ENCODE assay signal across 9 cellular contexts in genomic region chr17:50272711-50273653, GRCh38. TPM values are rescaled to one million over a fixed set of nuclear protein-coding genes. Genes with fewer than 3 reads are reported as not detected.
A peak's percentile ranks its signal among the peaks of the same experiment; 100 is the strongest.
DNase-seq lines count a peak whose midpoint lies in the region; ATAC-seq and TF ChIP-seq lines count a peak whose summit lies in the region.
"Had no signal": no experiment of that assay in that cellular context is flagged by ENCODE, and none has a peak within 500 bp of the region (broad histone marks: within the 10 kb centered on the region; RNA-seq: fewer than 3 reads in every experiment).

No MANE protein-coding gene starts in this region.

- peak overlapping the region; percentile 71 for H3K27ac Mint-ChIP-seq in activated T-helper 2 cell treated with anti-CD3 and anti-CD28 coated beads, Interferon-gamma antibody, Interleukin-2, Interleukin-4, amounts not matched to agents 10 μg/mL and 5 μg/mL and 100 μg/mL, durations not matched to agents 14 hours and 24 hours and 36 hours

- intact Hi-C loops in OCI-LY7 (cut with micrococcal nuclease; ENCODE audit: unreplicated experiment): loop anchor here (1.0 kb wide), 3 partner anchors 24 to 104 kb away; no protein-coding TSS in a partner anchor
- intact Hi-C loops in activated T-helper 2 cell treated with anti-CD3 and anti-CD28 coated beads, Interferon-gamma antibody, Interleukin-2, Interleukin-4, amounts not matched to agents 10 μg/mL and 5 μg/mL and 100 μg/mL, durations not matched to agents 14 hours and 24 hours and 36 hours (cut with micrococcal nuclease): loop anchor here (1.0 kb wide), 1 partner anchor 24 kb away; no protein-coding TSS in a partner anchor

- no peak overlapping the region for H3K14ac ChIP-seq in neuronal stem cell (ENCODE audit: low read length)

- H3K9me2 ChIP-seq in OCI-LY7 (ENCODE audit: insufficient read depth, low read length): no peaks in the 10 kb centered on the region

- no peaks in the 10 kb centered on the region for H3K4me1 ChIP-seq in OCI-LY7 (ENCODE audit: insufficient read depth, low read length, poor library complexity, severe bottlenecking)
- H3K4me1 ChIP-seq in foreskin keratinocyte: peaks cover 8% of the 10 kb centered on the region
- peaks cover 16 to 33% of the 10 kb centered on the region in 2 donors for H3K4me1 ChIP-seq in neuronal stem cell (ENCODE audit: control insufficient read depth in 2 of 2, insufficient read depth in 1 of 2, low read depth in 1 of 2, low read length in 2 of 2)
- H3K4me1 ChIP-seq in thymus (ENCODE audit: control insufficient read depth, insufficient read depth, low read length): no peaks in the 10 kb centered on the region

- H3K4me1 Mint-ChIP-seq in activated T-helper 2 cell treated with anti-CD3 and anti-CD28 coated beads, Interferon-gamma antibody, Interleukin-2, Interleukin-4, amounts not matched to agents 10 μg/mL and 5 μg/mL and 100 μg/mL, durations not matched to agents 14 hours and 24 hours and 36 hours (ENCODE audit: low read depth): peaks cover 24% of the 10 kb centered on the region

- no CpG with 5 or more reads among the region's 57 CpGs for WGBS in neuronal stem cell (ENCODE audit: extremely low coverage in 2 of 2, insufficient read length in 2 of 2, insufficient replicate concordance in 1 of 2), 2 donors
- 12% methylated on average over 57 of the region's 57 CpGs for WGBS in thymus

- TF ChIP-seq CTCF in OCI-LY7 (conservative IDR thresholded peaks at IDR 0.05; ENCODE audit: low read length): peak; percentile 90
- TF ChIP-seq CTCF in foreskin keratinocyte (conservative IDR thresholded peaks at IDR 0.05): peak; percentile 89

- H3K79me1 ChIP-seq in neuronal stem cell (ENCODE audit: low read depth, low read length): no peaks in the 10 kb centered on the region

- H3K18ac ChIP-seq in neuronal stem cell (ENCODE audit: low read length): peak overlapping the region; percentile 77

- H2BK12ac ChIP-seq in neuronal stem cell (ENCODE audit: low read length): peak overlapping the region; percentile 10

- H4K91ac ChIP-seq in neuronal stem cell (ENCODE audit: low read depth, low read length, poor library complexity): no peak overlapping the region

- H2AFZ ChIP-seq in OCI-LY7 (ENCODE audit: low read length): peak overlapping the region; percentile 21; the same call in 1 of the 2 replicates
- peak overlapping the region; percentile 81 for H2AFZ ChIP-seq in neuronal stem cell (ENCODE audit: low read length)

- peak overlapping the region; percentile 60 for H3K4me2 ChIP-seq in OCI-LY7 (ENCODE audit: low read length)
- peak overlapping the region; percentile 50 for H3K4me2 ChIP-seq in neuronal stem cell (ENCODE audit: insufficient read depth, low read length, poor library complexity, severe bottlenecking)

- no peaks in the 10 kb centered on the region for H4K20me1 ChIP-seq in OCI-LY7 (ENCODE audit: insufficient read depth, low read length)

- H3K36me3 Mint-ChIP-seq in activated T-helper 2 cell treated with anti-CD3 and anti-CD28 coated beads, Interferon-gamma antibody, Interleukin-2, Interleukin-4, amounts not matched to agents 10 μg/mL and 5 μg/mL and 100 μg/mL, durations not matched to agents 14 hours and 24 hours and 36 hours (ENCODE audit: low read depth): no peaks in the 10 kb centered on the region

- no TSS peak for BruUV-seq in OCI-LY7 (replicated peaks; lab: Mats Ljungman, UMichigan)

- H2BK15ac ChIP-seq in neuronal stem cell (ENCODE audit: low read length): peak overlapping the region; percentile 32

- H3K36me3 ChIP-seq in OCI-LY7 (ENCODE audit: insufficient read depth, low read length): no peaks in the 10 kb centered on the region
- no peaks in the 10 kb centered on the region for H3K36me3 ChIP-seq in neuronal stem cell (replicated peaks in 1 of 2; ENCODE audit: control insufficient read depth in 2 of 2, insufficient read depth in 2 of 2, low read length in 2 of 2)
- no peaks in the 10 kb centered on the region for H3K36me3 ChIP-seq in thymus (ENCODE audit: control insufficient read depth, insufficient read depth)

- peak overlapping the region; percentile 78 for H3K4me3 Mint-ChIP-seq in activated T-helper 2 cell treated with anti-CD3 and anti-CD28 coated beads, Interferon-gamma antibody, Interleukin-2, Interleukin-4, amounts not matched to agents 10 μg/mL and 5 μg/mL and 100 μg/mL, durations not matched to agents 14 hours and 24 hours and 36 hours (ENCODE audit: low read depth)

- H3K23ac ChIP-seq in neuronal stem cell (ENCODE audit: low read depth, low read length, poor library complexity): no peak overlapping the region

- peak overlapping the region; percentile 40 for H2BK5ac ChIP-seq in neuronal stem cell (ENCODE audit: low read length)

- ATAC-seq in foreskin keratinocyte: peak; percentile 38

- H3K9me3 Mint-ChIP-seq in activated T-helper 2 cell treated with anti-CD3 and anti-CD28 coated beads, Interferon-gamma antibody, Interleukin-2, Interleukin-4, amounts not matched to agents 10 μg/mL and 5 μg/mL and 100 μg/mL, durations not matched to agents 14 hours and 24 hours and 36 hours: no peaks in the 10 kb centered on the region

- H3K9ac ChIP-seq in neuronal stem cell (ENCODE audit: low read depth, low read length, poor library complexity): peak overlapping the region; percentile 7

- H3K79me2 ChIP-seq in OCI-LY7 (ENCODE audit: insufficient read depth, low read depth, low read length): no peaks in the 10 kb centered on the region

- H3K4ac ChIP-seq in neuronal stem cell (ENCODE audit: low read length): no peak overlapping the region

- H3K27me3 ChIP-seq in foreskin keratinocyte (no peaks in the 10 kb centered on the region), neuronal stem cell (ENCODE audit: control insufficient read depth in 3 of 3, insufficient read depth in 3 of 3, low read depth in 1 of 3, low read length in 3 of 3) (peaks cover 0 to 68% (median 18%) of the 10 kb centered on the region in 3 experiments), thymus (ENCODE audit: control insufficient read depth, insufficient read depth) (peaks cover 24% of the 10 kb centered on the region)

- H3K4me3 ChIP-seq in OCI-LY7 (ENCODE audit: low read depth, low read length, poor library complexity, severe bottlenecking): peak overlapping the region; percentile 41
- no peak overlapping the region for H3K4me3 ChIP-seq in neuronal stem cell (ENCODE audit: low read length in 2 of 2)
- peak overlapping the region; percentile 30 for H3K4me3 ChIP-seq in thymus (ENCODE audit: low read length)

- no peak overlapping the region for H2AK5ac ChIP-seq in neuronal stem cell (ENCODE audit: low read depth, low read length)

- CTCF ChIA-PET in OCI-LY7 (lab: Charles Lee; ENCODE audit: unreplicated experiment): interaction anchor here (0.5 to 0.6 kb wide), 2 partner anchors 12 to 70 kb away, joined by 3 to 5 read pairs; no protein-coding TSS in a partner anchor

- no peaks in the 10 kb centered on the region for H3K9me3 ChIP-seq in OCI-LY7 (ENCODE audit: low read length)
- H3K9me3 ChIP-seq in neuronal stem cell (replicated peaks in 1 of 2; ENCODE audit: control insufficient read depth in 2 of 2, insufficient read depth in 1 of 2, low read depth in 1 of 2, low read length in 2 of 2): no peaks in the 10 kb centered on the region
- H3K9me3 ChIP-seq in thymus (ENCODE audit: control insufficient read depth): no peaks in the 10 kb centered on the region

- H4K8ac ChIP-seq in neuronal stem cell (ENCODE audit: low read depth, low read length): no peak overlapping the region

- H3K27me3 Mint-ChIP-seq in activated T-helper 2 cell treated with anti-CD3 and anti-CD28 coated beads, Interferon-gamma antibody, Interleukin-2, Interleukin-4, amounts not matched to agents 10 μg/mL and 5 μg/mL and 100 μg/mL, durations not matched to agents 14 hours and 24 hours and 36 hours (ENCODE audit: low read depth): no peaks in the 10 kb centered on the region

- POLR2A ChIA-PET in OCI-LY7 (lab: Charles Lee): interaction anchor here (0.6 kb wide), 1 partner anchor 842 kb away, joined by 6 read pairs; no protein-coding TSS in a partner anchor

- no peak overlapping the region for H3K27ac ChIP-seq in OCI-LY7 (ENCODE audit: low read depth, low read length, poor library complexity, severe bottlenecking)
- peak overlapping the region; percentile 57 for H3K27ac ChIP-seq in foreskin keratinocyte
- H3K27ac ChIP-seq in neuronal stem cell (replicated peaks; ENCODE audit: low read length): no peak overlapping the region
- H3K27ac ChIP-seq in thymus (ENCODE audit: low read depth): no peak overlapping the region

- DNase-seq in NCI-H146 treated with DMSO at 0.1 percent for 48 hours (lab: John Stamatoyannopoulos, UW; ENCODE audit: unreplicated experiment): peak; percentile 9
- no peak for DNase-seq in NCI-H146 (lab: John Stamatoyannopoulos, UW)
- peak; percentile 48 for DNase-seq in OCI-LY7 (ENCODE audit: low spot score)
- DNase-seq in activated T-helper 2 cell treated with anti-CD3 and anti-CD28 coated beads, Interferon-gamma antibody, Interleukin-2, Interleukin-4, amounts not matched to agents 10 μg/mL and 5 μg/mL and 100 μg/mL, durations not matched to agents 14 hours and 24 hours and 36 hours (ENCODE audit: low spot score): peak; percentile 55
- DNase-seq in foreskin keratinocyte: no peak
- peak; percentile 75 for DNase-seq in neuronal stem cell (ENCODE audit: low spot score)
- no peak for DNase-seq in ureter (ENCODE audit: low spot score)

- H2BK120ac ChIP-seq in neuronal stem cell (ENCODE audit: low read depth, low read length): no peak overlapping the region

RNA-seq across cellular contexts. Expression of gene TMEM92, which starts 1.3 kb away (rescaled TPM):
- not detected in 2 replicates for total RNA-seq in OCI-LY7 (2014; rRNA removed; shearing (Covaris generic))
- total RNA-seq in OCI-LY7 (2022) (not detected in 2 replicates), foreskin keratinocyte (2.8 and 6.5 TPM in 2 replicates), ureter (3.0 TPM)
- 1.5 and 1.6 TPM in 2 replicates for total RNA-seq in activated T-helper 2 cell treated with anti-CD3 and anti-CD28 coated beads, Interferon-gamma antibody, Interleukin-2, Interleukin-4, amounts not matched to agents 10 μg/mL and 5 μg/mL and 100 μg/mL, durations not matched to agents 14 hours and 24 hours and 36 hours
- polyA plus RNA-seq in foreskin keratinocyte (6.7 and 12.4 TPM in 2 replicates), thymus (0.09 TPM)
- 5.0 TPM for polyA plus RNA-seq in neuronal stem cell (2013, experiment 1 of 2)
- polyA plus RNA-seq in neuronal stem cell (2013, experiment 2 of 2): 5.5 TPM
- total RNA-seq: pulmonary artery endothelial cell had no signal

Comparison
In these comparisons a context has a peak if more than half of its experiments do, and no peak if none do; other contexts are left out.
1. DNase-seq: peak in NCI-H146 treated with DMSO at 0.1 percent for 48 hours (single experiment), OCI-LY7 (single experiment), activated T-helper 2 cell treated with anti-CD3 and anti-CD28 coated beads, Interferon-gamma antibody, Interleukin-2, Interleukin-4, amounts not matched to agents 10 μg/mL and 5 μg/mL and 100 μg/mL, durations not matched to agents 14 hours and 24 hours and 36 hours (single experiment) and neuronal stem cell (single experiment); none in NCI-H146 (single experiment), foreskin keratinocyte (0 of 2) and ureter (single experiment).
2. H3K4me3 ChIP-seq: peak in OCI-LY7 (single experiment) and thymus (single experiment); none in neuronal stem cell (0 of 2).